13 cellular contexts compared by ENCODE assay signal in the genomic region with DNA sequence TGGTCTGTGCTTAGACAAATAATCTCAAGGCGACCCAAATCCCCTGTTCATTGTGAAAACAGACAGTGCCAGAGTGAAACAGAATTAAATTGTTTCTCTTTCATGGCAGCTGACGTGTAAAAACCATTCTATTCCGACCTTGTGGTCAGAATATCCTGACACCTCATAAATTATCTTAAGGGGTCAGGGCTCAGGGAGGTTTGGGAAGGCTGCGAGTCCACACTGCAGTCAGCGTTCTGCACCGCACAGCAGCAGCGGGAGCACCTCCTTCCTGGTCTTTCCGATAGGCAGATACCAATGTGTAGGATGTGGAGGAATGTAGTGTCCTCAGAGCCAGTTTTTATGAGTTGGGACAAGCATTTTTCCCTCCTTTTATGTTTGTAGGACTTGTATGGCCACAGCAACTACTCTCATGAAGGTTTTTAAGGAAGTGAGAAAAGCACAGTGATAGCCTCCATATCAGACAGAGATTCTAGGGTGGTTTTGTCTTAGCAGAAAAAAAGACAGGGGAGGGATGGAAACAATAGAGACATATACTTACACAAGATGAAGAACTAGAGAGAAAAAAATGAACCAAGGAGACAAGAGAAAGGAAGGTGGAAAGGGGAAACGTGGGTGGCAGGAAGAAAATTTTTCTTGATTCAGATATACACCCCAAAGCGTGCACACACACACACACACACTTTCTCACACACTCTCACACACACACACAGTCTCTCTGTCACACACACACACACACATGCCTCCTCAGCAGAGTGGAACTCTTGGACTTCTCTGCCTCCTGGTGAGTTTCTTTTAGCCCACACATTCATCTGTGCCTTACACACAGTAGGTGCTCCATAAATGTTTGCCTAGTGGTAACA.
DNase-seq lines count a peak whose midpoint lies in the region; ATAC-seq, FAIRE-seq and TF ChIP-seq lines count a peak whose summit lies in the region.
"Had no signal": no experiment of that assay in that cellular context is flagged by ENCODE, and none has a peak within 500 bp of the region (broad histone marks: within the 10 kb centered on the region; RNA-seq: fewer than 3 reads in every experiment).

No MANE protein-coding gene starts in this region.

- ATAC-seq in GM19395 (IDR thresholded peaks at IDR 0.05; ENCODE audit: unreplicated experiment) (peak; percentile 81), HG02973 (IDR thresholded peaks at IDR 0.05; ENCODE audit: unreplicated experiment) (peak; percentile 58), thoracic aorta (ENCODE audit: insufficient number of reproducible peaks, low FRiP score, low read depth) (no peak)

- FAIRE-seq in bronchial epithelial cell (lab: Jason Lieb, UNC), result peak; percentile 7
- FAIRE-seq: TTC549 had no signal

- peaks cover 21 to 41% of the 10 kb centered on the region in 2 donors for H3K4me1 ChIP-seq in thoracic aorta (ENCODE audit: control insufficient read depth in 1 of 2, low read depth in 2 of 2)

- DNase-seq in bronchial epithelial cell (ENCODE audit: low read depth), result no peak
- DNase-seq in thoracic aorta (ENCODE audit: low spot score), result no peak
- no peak for DNase-seq in activated naive CD4-positive, alpha-beta T cell treated with Interleukin-2 at 50 U/mL for 16 hours
- DNase-seq in NCI-H2196 (lab: John Stamatoyannopoulos, UW; ENCODE audit: unreplicated experiment), result no peak
- no peak for DNase-seq in NCI-H345 treated with DMSO at 0.1 percent for 48 hours (lab: John Stamatoyannopoulos, UW; ENCODE audit: unreplicated experiment)
- no peak for DNase-seq in activated T-cell treated with anti-CD3 and anti-CD28 coated beads, Interleukin-2, amount 50 U/mL, for 1 hour
- DNase-seq: DND-41; GOT3; Kasumi-1; NK-92 treated with Interleukin-12 subunit alpha and Interleukin-12 subunit beta, amount 100 ng/mL, for 24 hours had no signal

- H3K4me3 ChIP-seq in bronchial epithelial cell (ENCODE audit: low read depth, low read length) (no peak overlapping the region), thoracic aorta (peak overlapping the region; percentile 22)

- no peaks in the 10 kb centered on the region for H3K9me3 ChIP-seq in thoracic aorta

- TF ChIP-seq CTCF in bronchial epithelial cell (IDR thresholded peaks at IDR 0.05; ENCODE audit: insufficient read depth, low read length, severe bottlenecking) (no peak), thoracic aorta (IDR thresholded peaks at IDR 0.05) (no peak)

- H3K36me3 ChIP-seq in bronchial epithelial cell (ENCODE audit: control insufficient read depth, insufficient read depth, low read length), result no peaks in the 10 kb centered on the region
- no peaks in the 10 kb centered on the region for H3K36me3 ChIP-seq in thoracic aorta

- H3K27ac ChIP-seq in thoracic aorta, result peak overlapping the region; percentile 79 to 80

- H3K27me3 ChIP-seq in bronchial epithelial cell (ENCODE audit: control insufficient read depth, insufficient read depth, low read length), result no peaks in the 10 kb centered on the region
- H3K27me3 ChIP-seq in thoracic aorta (replicated peaks; ENCODE audit: insufficient read depth), result no peaks in the 10 kb centered on the region
